Comparison of ENCODE assay signal across 1 cellular context in genomic region chr20:61724376-61724775, GRCh38.
A peak's percentile ranks its signal among the peaks of the same experiment; 100 is the strongest.
TF ChIP-seq lines count a peak whose summit lies in the region.

No MANE protein-coding gene starts in this region.

TF ChIP-seq in HepG2, 621 proteins besides CTCF, POLR2A, EP300 and RAD21 (continued from another document):
- TF ChIP-seq ZHX1 (CRISPR knock-in tag; IDR thresholded peaks at IDR 0.05; ENCODE audit: low read depth) (no peak), SMC3 (IDR thresholded peaks at IDR 0.05; ENCODE audit: low read length) (0 out of 2 replicates have a peak, but pooled peaks have one; percentile 14), SP140L (CRISPR knock-in tag; IDR thresholded peaks at IDR 0.05; ENCODE audit: borderline replicate concordance) (no peak), EED (CRISPR knock-in tag; IDR thresholded peaks at IDR 0.05) (0 out of 2 replicates have a peak, but pooled peaks have one; percentile 30), STAG1 (CRISPR knock-in tag; IDR thresholded peaks at IDR 0.05) (peak; percentile 51), RFX3 (CRISPR knock-in tag; IDR thresholded peaks at IDR 0.05) (no peak), SPEN (CRISPR knock-in tag; IDR thresholded peaks at IDR 0.05; ENCODE audit: low read depth) (no peak), ZMYM4 (CRISPR knock-in tag; IDR thresholded peaks at IDR 0.05) (no peak), GMEB2 (CRISPR knock-in tag; IDR thresholded peaks at IDR 0.05; ENCODE audit: low read depth) (no peak), E2F5 (CRISPR knock-in tag; conservative IDR thresholded peaks at IDR 0.05) (no peak), TEAD3 (CRISPR knock-in tag; optimal IDR thresholded peaks at IDR 0.05; ENCODE audit: borderline replicate concordance) (peak; percentile 24), ZNF660 (CRISPR knock-in tag; IDR thresholded peaks at IDR 0.05; ENCODE audit: borderline replicate concordance, low read depth) (no peak), NFIB (CRISPR knock-in tag; IDR thresholded peaks at IDR 0.05; ENCODE audit: borderline replicate concordance) (no peak), ZNF350 (CRISPR knock-in tag; IDR thresholded peaks at IDR 0.05; ENCODE audit: borderline replicate concordance, low read depth) (no peak), FLYWCH1 (CRISPR knock-in tag; IDR thresholded peaks at IDR 0.05) (no peak), ARID3A (IDR thresholded peaks at IDR 0.05; ENCODE audit: low read depth, low read length) (no peak), PHF20 (CRISPR knock-in tag; IDR thresholded peaks at IDR 0.05) (no peak), CCAR2 (optimal IDR thresholded peaks at IDR 0.05; ENCODE audit: low read depth, low read length) (no peak), BCLAF1 (IDR thresholded peaks at IDR 0.05) (no peak), DMTF1 (CRISPR knock-in tag; IDR thresholded peaks at IDR 0.05) (no peak), BORCS8-MEF2B (CRISPR knock-in tag; IDR thresholded peaks at IDR 0.05) (no peak), ZMAT3 (CRISPR knock-in tag; conservative IDR thresholded peaks at IDR 0.05) (no peak), ZNF180 (CRISPR knock-in tag; IDR thresholded peaks at IDR 0.05; ENCODE audit: borderline replicate concordance, low read depth) (no peak), PTBP1 (IDR thresholded peaks at IDR 0.05; ENCODE audit: low read depth, low read length, poor library complexity, severe bottlenecking) (no peak), NR1H2 (CRISPR knock-in tag; IDR thresholded peaks at IDR 0.05; ENCODE audit: borderline replicate concordance, low read depth) (no peak), MEF2D (CRISPR knock-in tag; IDR thresholded peaks at IDR 0.05) (no peak)
